In genomic region chr1:111732718-111733117, GRCh38 we compare ENCODE assay signal across 17 cellular contexts. TPM values are rescaled to one million over a fixed set of nuclear protein-coding genes. Genes with fewer than 3 reads are reported as not detected.
DNase-seq lines count a peak whose midpoint lies in the region; ATAC-seq, FAIRE-seq and TF ChIP-seq lines count a peak whose summit lies in the region.
"Had no signal": no experiment of that assay in that cellular context is flagged by ENCODE, and none has a peak within 500 bp of the region (broad histone marks: within the 10 kb centered on the region; RNA-seq: fewer than 3 reads in every experiment).

No MANE protein-coding gene starts in this region.

- ATAC-seq in Right ventricle myocardium inferior: no peak
- ATAC-seq in upper lobe of right lung: no peak
- no peak for ATAC-seq in GM21786 (IDR thresholded peaks at IDR 0.05; ENCODE audit: unreplicated experiment)
- ATAC-seq in esophagus mucosa: no peak
- no peak for ATAC-seq in HG03457 (IDR thresholded peaks at IDR 0.05; ENCODE audit: unreplicated experiment)
- ATAC-seq: activated CD8-positive, alpha-beta T cell treated with anti-CD3 and anti-CD28 coated beads, Interleukin-2, amount 10 ng/mL, durations not matched to agents 7 days and 5 days had no signal

- peaks cover 100% of the 10 kb centered on the region for H3K4me1 ChIP-seq in left ventricle myocardium inferior
- peaks cover 31% of the 10 kb centered on the region for H3K4me1 ChIP-seq in endothelial cell of umbilical vein (ENCODE audit: control insufficient read depth, extremely low read depth, insufficient read depth, low read length)
- H3K4me1 ChIP-seq in upper lobe of right lung: peaks cover 21% of the 10 kb centered on the region

- CTCF ChIA-PET in endothelial cell of umbilical vein (lab: Charles Lee): interaction anchor here (1.3 to 4.3 kb wide), 4 partner anchors 11 to 37 kb away, joined by 4 to 30 read pairs (median 10); no protein-coding TSS in a partner anchor

- H3K4me3 ChIP-seq in left ventricle myocardium inferior: no peak overlapping the region
- no peak overlapping the region for H3K4me3 ChIP-seq in endothelial cell of umbilical vein (replicated peaks in 1 of 3; ENCODE audit: insufficient read depth in 1 of 3, low read depth in 1 of 3, low read length in 3 of 3)
- no peak overlapping the region for H3K4me3 ChIP-seq in upper lobe of right lung

- H3K27ac Mint-ChIP-seq in osteocyte (ENCODE audit: unreplicated experiment): no peak overlapping the region

- intact Hi-C loops in left ventricle myocardium inferior (cut with micrococcal nuclease): no loop called here
- intact Hi-C loops in Right ventricle myocardium inferior (cut with DNase I): no loop called here
- intact Hi-C loops in endothelial cell of umbilical vein (cut with micrococcal nuclease): loop anchor here (1.0 to 10.0 kb wide), 2 partner anchors 23 to 768 kb away; partner anchors contain the start of genes DDX20 and LRIF1
- intact Hi-C loops in upper lobe of right lung (cut with DNase I): no loop called here

- H3K9me3 ChIP-seq in left ventricle myocardium inferior (replicated peaks) (no peaks in the 10 kb centered on the region), endothelial cell of umbilical vein (replicated peaks; ENCODE audit: control insufficient read depth, insufficient read depth, low read length) (no peaks in the 10 kb centered on the region), upper lobe of right lung (no peaks in the 10 kb centered on the region)

- no TSS peak for BruUV-seq in endothelial cell of umbilical vein (replicated peaks; lab: Mats Ljungman, UMichigan)

- no peak for TF ChIP-seq POLR2A in endothelial cell of umbilical vein (IDR thresholded peaks at IDR 0.05; ENCODE audit: low read depth, low read length)

- H3K27me3 ChIP-seq in left ventricle myocardium inferior (ENCODE audit: low read depth): no peaks in the 10 kb centered on the region
- no peaks in the 10 kb centered on the region for H3K27me3 ChIP-seq in endothelial cell of umbilical vein (ENCODE audit: control insufficient read depth in 2 of 2, insufficient read depth in 2 of 2, low read length in 2 of 2)
- H3K27me3 ChIP-seq in upper lobe of right lung: no peaks in the 10 kb centered on the region

- DNase-seq in left ventricle myocardium inferior: no peak
- no peak for DNase-seq in Right ventricle myocardium inferior (ENCODE audit: missing footprints)
- no peak for DNase-seq in endothelial cell of umbilical vein (ENCODE audit: low read depth, low spot score)
- DNase-seq in osteocyte (ENCODE audit: extremely low spot score, unreplicated experiment): peak; percentile 63
- DNase-seq in upper lobe of right lung: no peak
- DNase-seq: activated CD8-positive, alpha-beta T cell treated with anti-CD3 and anti-CD28 coated beads, Interleukin-2, amount 10 ng/mL, durations not matched to agents 7 days and 5 days; activated gamma-delta T cell; NCI-H1105 treated with DMSO at 0.1 percent for 48 hours; NK-92 treated with Interleukin-12 subunit alpha and Interleukin-12 subunit beta, amount 100 ng/mL, for 24 hours; occipital lobe; stimulated activated naive CD4-positive, alpha-beta T cell had no signal

- no peaks in the 10 kb centered on the region for H3K27me3 Mint-ChIP-seq in osteocyte (ENCODE audit: unreplicated experiment)

- no peak overlapping the region for H3K4me2 ChIP-seq in endothelial cell of umbilical vein (ENCODE audit: insufficient read depth, low read length)

- FAIRE-seq in endothelial cell of umbilical vein (lab: Jason Lieb, UNC): no peak
- FAIRE-seq: G401.6, GM12891, islet of Langerhans had no signal

- POLR2A ChIA-PET in endothelial cell of umbilical vein (lab: Charles Lee): no interaction called here

- H3K36me3 ChIP-seq in left ventricle myocardium inferior (peaks cover 13% of the 10 kb centered on the region), endothelial cell of umbilical vein (ENCODE audit: control insufficient read depth in 2 of 2, extremely low read depth in 1 of 2, insufficient read depth in 2 of 2, low read length in 2 of 2) (no peaks in the 10 kb centered on the region), upper lobe of right lung (no peaks in the 10 kb centered on the region)

- no peaks in the 10 kb centered on the region for H3K9me1 ChIP-seq in endothelial cell of umbilical vein (replicated peaks; ENCODE audit: control insufficient read depth, extremely low read depth, insufficient read depth, low read length)

- no peaks in the 10 kb centered on the region for H3K9me3 Mint-ChIP-seq in osteocyte (ENCODE audit: unreplicated experiment)

- peaks cover 10% of the 10 kb centered on the region for H3K4me1 Mint-ChIP-seq in osteocyte (ENCODE audit: unreplicated experiment)

- no peak for TF ChIP-seq CTCF in left ventricle myocardium inferior (IDR thresholded peaks at IDR 0.05; ENCODE audit: borderline replicate concordance)
- TF ChIP-seq CTCF in endothelial cell of umbilical vein (IDR thresholded peaks at IDR 0.05; ENCODE audit: extremely low read depth in 1 of 2, insufficient read depth in 1 of 2, low read depth in 1 of 2, low read length in 2 of 2): no peak
- no peak for TF ChIP-seq CTCF in osteocyte (IDR thresholded peaks at IDR 0.05)
- TF ChIP-seq CTCF in upper lobe of right lung (IDR thresholded peaks at IDR 0.05): no peak

- dilution Hi-C loops in endothelial cell of umbilical vein (cut with MboI; ENCODE audit: extremely low pct_ligation_motif_present, low sequenced_read_pairs): no loop called here

- H4K20me1 ChIP-seq in endothelial cell of umbilical vein (replicated peaks; ENCODE audit: control insufficient read depth, extremely low read depth, insufficient read depth, low read length): no peaks in the 10 kb centered on the region

- no peaks in the 10 kb centered on the region for H3K36me3 Mint-ChIP-seq in osteocyte (ENCODE audit: unreplicated experiment)

- no peaks in the 10 kb centered on the region for H3K79me2 ChIP-seq in endothelial cell of umbilical vein (ENCODE audit: control insufficient read depth, insufficient read depth, low read length)

- H3K4me3 Mint-ChIP-seq in osteocyte (ENCODE audit: unreplicated experiment): no peak overlapping the region
- H3K4me3 Mint-ChIP-seq: activated CD8-positive, alpha-beta T cell treated with anti-CD3 and anti-CD28 coated beads, Interleukin-2, amount 10 ng/mL, durations not matched to agents 7 days and 5 days had no signal

- H2AFZ ChIP-seq in endothelial cell of umbilical vein (ENCODE audit: low read depth, low read length): no peak overlapping the region

- H3K27ac ChIP-seq in left ventricle myocardium inferior (replicated peaks) (peak overlapping the region; percentile 98), endothelial cell of umbilical vein (ENCODE audit: insufficient read depth, low read depth, low read length) (peak overlapping the region; percentile 89), upper lobe of right lung (peak overlapping the region; percentile 78)

- peak overlapping the region; percentile 14 for H3K9ac ChIP-seq in endothelial cell of umbilical vein (replicated peaks; ENCODE audit: extremely low read depth, insufficient read depth, low read length)

TF ChIP-seq in endothelial cell of umbilical vein, 7 proteins besides CTCF, POLR2A, EP300 and RAD21:
- TF ChIP-seq FOS (IDR thresholded peaks at IDR 0.05; ENCODE audit: borderline replicate concordance, insufficient read depth, low read length): no peak

RNA-seq across cellular contexts. Expression of gene INKA2, which starts 6.5 kb away (rescaled TPM):
- total RNA-seq in left ventricle myocardium inferior (24.3 TPM), Right ventricle myocardium inferior (28.5 TPM), endothelial cell of umbilical vein (5.3 and 7.8 TPM in 2 replicates), osteocyte (5.5 and 6.2 TPM in 2 replicates), upper lobe of right lung (13.3 TPM), esophagus mucosa (2.7 TPM)
- 2.4 and 2.6 TPM in 2 replicates for polyA plus RNA-seq in endothelial cell of umbilical vein
- 1.9 and 2.1 TPM in 2 replicates for polyA plus RNA-seq in endothelial cell of umbilical vein (2011; cell fraction: cytosol; rRNA removed)
- polyA plus RNA-seq in endothelial cell of umbilical vein (2011; cell fraction: nucleus; rRNA removed): 2.5 and 3.0 TPM in 2 replicates
- polyA plus RNA-seq in endothelial cell of umbilical vein (2012): 3.7 and 5.2 TPM in 2 replicates
- 4.3 and 5.4 TPM in 2 replicates for polyA minus RNA-seq in endothelial cell of umbilical vein
- 0.72 TPM for polyA minus RNA-seq in endothelial cell of umbilical vein (2011; cell fraction: cytosol; rRNA and poly(A)+ RNA removed)
- polyA minus RNA-seq in endothelial cell of umbilical vein (2011; cell fraction: nucleus; rRNA and poly(A)+ RNA removed): 2.6 and 3.8 TPM in 2 replicates

RNA-seq across cellular contexts. Expression of gene DDX20, which starts 23.0 kb away (rescaled TPM):
- total RNA-seq in left ventricle myocardium inferior (5.9 TPM), Right ventricle myocardium inferior (6.6 TPM), endothelial cell of umbilical vein (14.5 and 15.9 TPM in 2 replicates), osteocyte (13.1 and 14.0 TPM in 2 replicates), upper lobe of right lung (10.9 TPM), esophagus mucosa (6.1 TPM)
- polyA plus RNA-seq in endothelial cell of umbilical vein: 3.3 and 4.1 TPM in 2 replicates
- polyA plus RNA-seq in endothelial cell of umbilical vein (2011; cell fraction: cytosol; rRNA removed): 5.1 and 5.4 TPM in 2 replicates
- polyA plus RNA-seq in endothelial cell of umbilical vein (2011; cell fraction: nucleus; rRNA removed): 12.5 and 14.1 TPM in 2 replicates
- polyA plus RNA-seq in endothelial cell of umbilical vein (2012): 9.2 and 13.2 TPM in 2 replicates
- 7.3 and 11.5 TPM in 2 replicates for polyA minus RNA-seq in endothelial cell of umbilical vein
- polyA minus RNA-seq in endothelial cell of umbilical vein (2011; cell fraction: cytosol; rRNA and poly(A)+ RNA removed): 19.7 TPM
- 7.5 and 10.3 TPM in 2 replicates for polyA minus RNA-seq in endothelial cell of umbilical vein (2011; cell fraction: nucleus; rRNA and poly(A)+ RNA removed)
